Comparison of ENCODE assay signal across 23 cellular contexts in the genomic region with DNA sequence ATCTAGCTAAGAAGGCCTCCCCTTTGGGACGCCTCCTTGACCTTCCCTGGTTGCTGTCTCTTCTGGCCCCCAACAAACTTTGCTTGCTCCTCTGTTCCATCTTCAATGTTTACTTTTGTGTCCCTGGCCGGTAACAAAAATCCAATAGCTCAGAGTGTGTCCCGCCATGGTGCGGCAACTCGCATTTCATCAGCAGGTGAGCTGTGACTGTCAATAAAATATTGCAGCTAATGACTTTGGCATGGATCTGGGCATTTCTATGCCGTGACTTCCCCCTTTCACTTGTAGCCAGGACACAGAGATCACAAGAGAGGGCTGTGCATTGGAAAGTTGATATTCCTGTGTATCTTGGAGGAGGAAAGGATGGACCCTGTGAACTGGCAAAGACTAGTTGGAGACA.
"Had no signal": no experiment of that assay in that cellular context is flagged by ENCODE, and none has a peak within 500 bp of the region (broad histone marks: within the 10 kb centered on the region; RNA-seq: fewer than 3 reads in every experiment).

No MANE protein-coding gene starts in this region.

- H2AFZ ChIP-seq: hepatocyte had no signal

- H3K27ac Mint-ChIP-seq: naive thymus-derived CD8-positive, alpha-beta T cell; stimulated activated naive B cell treated with anti-CD40 and anti-IgM and Interleukin-4, amounts not matched to agents 10 μg/mL and 1 μg/mL and 100 μg/mL, for 72 hours; stimulated activated naive CD8-positive, alpha-beta T cell treated with anti-CD3 and anti-CD28 coated beads, Interleukin-15, Interleukin-2, amounts not matched to agents 100 ng/mL and 50 ng/mL, for 24 hours had no signal

- H3K36me3 Mint-ChIP-seq: naive thymus-derived CD8-positive, alpha-beta T cell; stimulated activated naive B cell treated with anti-CD40 and anti-IgM and Interleukin-4, amounts not matched to agents 10 μg/mL and 1 μg/mL and 100 μg/mL, for 72 hours had no signal

- ATAC-seq: esophagus mucosa; gastroesophageal sphincter; heart left ventricle; left lung; naive thymus-derived CD8-positive, alpha-beta T cell; psoas muscle; right cardiac atrium; stimulated activated naive B cell treated with anti-CD40 and anti-IgM and Interleukin-4, amounts not matched to agents 10 μg/mL and 1 μg/mL and 100 μg/mL, for 72 hours had no signal

- DNase-seq: central memory CD4-positive, alpha-beta T cell; effector CD4-positive, alpha-beta T cell; foreskin fibroblast; heart left ventricle; kidney; mesenchymal stem cell; naive thymus-derived CD8-positive, alpha-beta T cell; occipital lobe; psoas muscle; right cardiac atrium; small intestine; stimulated activated CD4-positive, alpha-beta T cell treated with anti-CD3 and anti-CD28 coated beads, Interleukin-15, amount 100 ng/mL, for 24 hours; stimulated activated CD4-positive, alpha-beta T cell treated with anti-CD3 and anti-CD28 coated beads, Interleukin-2, amount 100 ng/mL, for 48 hours; stimulated activated naive B cell treated with anti-CD40 and anti-IgM and Interleukin-4, amounts not matched to agents 10 μg/mL and 1 μg/mL and 100 μg/mL, for 72 hours; transverse colon had no signal

- H3K4me1 Mint-ChIP-seq: stimulated activated naive B cell treated with anti-CD40 and anti-IgM and Interleukin-4, amounts not matched to agents 10 μg/mL and 1 μg/mL and 100 μg/mL, for 72 hours had no signal

- H3K79me2 ChIP-seq: hepatocyte had no signal

- H3K4me2 ChIP-seq: hepatocyte had no signal

- H3K27me3 ChIP-seq: dorsolateral prefrontal cortex, gastroesophageal sphincter, heart left ventricle, hepatocyte, left lung, ovary, transverse colon had no signal

- H3K9me3 ChIP-seq: gastroesophageal sphincter, heart left ventricle, left lung, ovary, psoas muscle, transverse colon had no signal

- H3K4me1 ChIP-seq: gastroesophageal sphincter, left lung, psoas muscle, transverse colon had no signal

- H3K4me3 Mint-ChIP-seq: naive thymus-derived CD8-positive, alpha-beta T cell; stimulated activated naive B cell treated with anti-CD40 and anti-IgM and Interleukin-4, amounts not matched to agents 10 μg/mL and 1 μg/mL and 100 μg/mL, for 72 hours; stimulated activated naive CD8-positive, alpha-beta T cell treated with anti-CD3 and anti-CD28 coated beads, Interleukin-15, Interleukin-2, amounts not matched to agents 100 ng/mL and 50 ng/mL, for 24 hours had no signal

- H3K9me3 Mint-ChIP-seq: naive thymus-derived CD8-positive, alpha-beta T cell; stimulated activated naive CD8-positive, alpha-beta T cell treated with anti-CD3 and anti-CD28 coated beads, Interleukin-15, Interleukin-2, amounts not matched to agents 100 ng/mL and 50 ng/mL, for 24 hours had no signal

- H3K36me3 ChIP-seq: gastroesophageal sphincter, heart left ventricle, left lung, ovary, transverse colon had no signal

- H3K4me3 ChIP-seq: dorsolateral prefrontal cortex, gastroesophageal sphincter, heart left ventricle, hepatocyte, left lung, ovary, psoas muscle, transverse colon had no signal

- H3K27ac ChIP-seq: dorsolateral prefrontal cortex, epithelial cell of prostate, gastroesophageal sphincter, heart left ventricle, hepatocyte, left lung, ovary, psoas muscle, transverse colon had no signal
